In genomic region chr13:40206241-40207109, GRCh38 we compare ENCODE assay signal across 8 cellular contexts.
DNase-seq lines count a peak whose midpoint lies in the region; ATAC-seq and TF ChIP-seq lines count a peak whose summit lies in the region.

No MANE protein-coding gene starts in this region.

- in situ Hi-C loops in Caki2 (cut with HindIII; ENCODE audit: low pct_unique_long_range_greater_than_20kb, low sequenced_read_pairs): no loop called here

- no peaks in the 10 kb centered on the region for H3K4me1 Mint-ChIP-seq in Caco-2 (ENCODE audit: low read depth, unreplicated experiment)

- H3K36me3 Mint-ChIP-seq in Caco-2 (ENCODE audit: insufficient read depth, unreplicated experiment): no peaks in the 10 kb centered on the region

- peaks cover 3% of the 10 kb centered on the region for H3K4me1 ChIP-seq in upper lobe of right lung
- no peaks in the 10 kb centered on the region for H3K4me1 ChIP-seq in Caco-2

- no peaks in the 10 kb centered on the region for H3K27me3 Mint-ChIP-seq in Caco-2 (ENCODE audit: insufficient read depth, unreplicated experiment)

- POLR2A ChIA-PET in Caco-2 (lab: Charles Lee): no interaction called here

- no peak overlapping the region for H3K27ac Mint-ChIP-seq in Caco-2 (ENCODE audit: unreplicated experiment)

- H3K4me3 ChIP-seq in HL-60 (replicated peaks; ENCODE audit: insufficient read depth, low read length): no peak overlapping the region
- no peak overlapping the region for H3K4me3 ChIP-seq in upper lobe of right lung
- no peak overlapping the region for H3K4me3 ChIP-seq in Caco-2 (ENCODE audit: low read depth, low read length)

- DNase-seq in Caki2 (ENCODE audit: low read depth) (peak; percentile 58), HL-60 (ENCODE audit: low read depth in 1 of 2, low spot score in 1 of 2) (peak in 1 of 2 experiments; percentile 39), inferior parietal cortex (ENCODE audit: extremely low spot score) (peak; percentile 5), upper lobe of right lung (no peak), Caco-2 (no peak), NCI-H524 treated with DMSO at 0.1 percent for 48 hours (lab: John Stamatoyannopoulos, UW) (no peak)
- peak; percentile 38 for DNase-seq in activated CD8-positive, alpha-beta memory T cell treated with anti-CD3 and anti-CD28 coated beads, Interleukin-2, amount 50 U/mL, for 4 hours

- CTCF ChIA-PET in Caco-2 (lab: Charles Lee): no interaction called here

- H3K27me3 ChIP-seq in HL-60 (ENCODE audit: insufficient read depth, poor library complexity, severe bottlenecking): no peaks in the 10 kb centered on the region
- H3K27me3 ChIP-seq in upper lobe of right lung: no peaks in the 10 kb centered on the region
- no peaks in the 10 kb centered on the region for H3K27me3 ChIP-seq in Caco-2 (replicated peaks; ENCODE audit: control insufficient read depth, insufficient read depth, low read length)

- no peaks in the 10 kb centered on the region for H3K36me3 ChIP-seq in upper lobe of right lung
- H3K36me3 ChIP-seq in Caco-2 (ENCODE audit: control insufficient read depth, insufficient read depth, low read length): no peaks in the 10 kb centered on the region

- ATAC-seq in GM21367 (IDR thresholded peaks at IDR 0.05; ENCODE audit: unreplicated experiment): peak; percentile 45
- ATAC-seq in upper lobe of right lung: peak; percentile 49

- peak overlapping the region; percentile 30 for H3K27ac ChIP-seq in HL-60 (replicated peaks)
- H3K27ac ChIP-seq in upper lobe of right lung: peak overlapping the region; percentile 32

- intact Hi-C loops in upper lobe of right lung (cut with DNase I): no loop called here
- intact Hi-C loops in Caco-2 (cut with micrococcal nuclease; ENCODE audit: unreplicated experiment): no loop called here

- BruUV-seq in Caco-2 (replicated peaks; lab: Mats Ljungman, UMichigan): no TSS peak

- no peaks in the 10 kb centered on the region for H3K9me3 Mint-ChIP-seq in Caco-2 (ENCODE audit: unreplicated experiment)

- TF ChIP-seq CTCF in HL-60 (IDR thresholded peaks at IDR 0.05; ENCODE audit: insufficient read depth, low read length) (no peak), upper lobe of right lung (IDR thresholded peaks at IDR 0.05) (no peak), Caco-2 (IDR thresholded peaks at IDR 0.05; ENCODE audit: insufficient read depth in 1 of 2, low read depth in 1 of 2, low read length in 1 of 2, severe bottlenecking in 1 of 2, unreplicated experiment in 1 of 2) (no peak)

- H3K4me3 Mint-ChIP-seq in Caco-2 (ENCODE audit: unreplicated experiment): no peak overlapping the region

- H3K9me3 ChIP-seq in upper lobe of right lung (no peaks in the 10 kb centered on the region), Caco-2 (peaks cover 6% of the 10 kb centered on the region)

Comparison
In these comparisons a context has a peak if more than half of its experiments do, and no peak if none do; other contexts are left out.
1. DNase-seq: peak in Caki2 (single experiment), activated CD8-positive, alpha-beta memory T cell treated with anti-CD3 and anti-CD28 coated beads, Interleukin-2, amount 50 U/mL, for 4 hours (single experiment) and inferior parietal cortex (single experiment); none in upper lobe of right lung (single experiment), Caco-2 (0 of 2) and NCI-H524 treated with DMSO at 0.1 percent for 48 hours (single experiment).